Comparison of ENCODE assay signal across 17 cellular contexts in genomic region chr5:113971454-113971853, GRCh38.
DNase-seq lines count a peak whose midpoint lies in the region; ATAC-seq and TF ChIP-seq lines count a peak whose summit lies in the region.
"Had no signal": no experiment of that assay in that cellular context is flagged by ENCODE, and none has a peak within 500 bp of the region (broad histone marks: within the 10 kb centered on the region; RNA-seq: fewer than 3 reads in every experiment).

No MANE protein-coding gene starts in this region.

- H3K27ac ChIP-seq in VCaP, result peak overlapping the region; percentile 93
- H3K27ac ChIP-seq: BLaER1 had no signal

- DNase-seq in SIG-M5 treated with dmso at 0.1 percent for 504 hours (lab: John Stamatoyannopoulos, UW; ENCODE audit: unreplicated experiment), result peak; percentile 8
- no peak for DNase-seq in SIG-M5 (lab: John Stamatoyannopoulos, UW)
- no peak for DNase-seq in DMS114 treated with DMSO at 0.1 percent for 48 hours (lab: John Stamatoyannopoulos, UW; ENCODE audit: unreplicated experiment)
- DNase-seq: 8988T; ACHN; BE2C; C1 segment of cervical spinal cord; CD4-positive, alpha-beta memory T cell; CD4-positive, CD25-positive, alpha-beta regulatory T cell; CD8-positive, alpha-beta memory T cell; COR-L47; DMS 273 treated with DMSO at 0.1 percent for 48 hours; DMS79 treated with DMSO at 0.1 percent for 48 hours; GF-D8 had no signal

- TF ChIP-seq CTCF in VCaP (conservative IDR thresholded peaks at IDR 0.05), result no peak

- no peak for ATAC-seq in HG02763 (IDR thresholded peaks at IDR 0.05; ENCODE audit: unreplicated experiment)
